In genomic region chr15:74682954-74683353, GRCh38 we compare ENCODE assay signal across 33 cellular contexts. TPM values are rescaled to one million over a fixed set of nuclear protein-coding genes. Genes with fewer than 3 reads are reported as not detected.
"Had no signal": no experiment of that assay in that cellular context is flagged by ENCODE, and none has a peak within 500 bp of the region (broad histone marks: within the 10 kb centered on the region; RNA-seq: fewer than 3 reads in every experiment).

No MANE protein-coding gene starts in this region.

- H3K36me3 ChIP-seq: neural progenitor cell, uterus had no signal

- H3K4me2 ChIP-seq: neural progenitor cell, smooth muscle cell had no signal

- H3K4me3 Mint-ChIP-seq: immature natural killer cell; mesothelial cell of epicardium; naive B cell; natural killer cell; nephron progenitor cell; neural progenitor cell; stimulated activated naive B cell treated with anti-CD40 and anti-IgM and Interleukin-4, amounts not matched to agents 10 μg/mL and 1 μg/mL and 100 μg/mL, for 72 hours; stimulated activated naive CD8-positive, alpha-beta T cell treated with anti-CD3 and anti-CD28 coated beads, Interleukin-15, Interleukin-2, amounts not matched to agents 100 ng/mL and 50 ng/mL, for 24 hours; type B pancreatic cell had no signal

- DNase-seq: hypothalamus; immature natural killer cell; kidney; left colon; left lung; lower lobe of right lung; mammary epithelial cell; mesendoderm; naive B cell; natural killer cell; nephron progenitor cell; occipital lobe; psoas muscle; right lobe of liver; stimulated activated CD4-positive, alpha-beta T cell treated with anti-CD3 and anti-CD28 coated beads, Interleukin-1b, Interleukin-23, amount 100 ng/mL, for 48 hours; stimulated activated CD4-positive, alpha-beta T cell treated with anti-CD3 and anti-CD28 coated beads, Interleukin-2, amount 100 ng/mL, for 48 hours; stimulated activated CD4-positive, alpha-beta T cell treated with anti-CD3 and anti-CD28 coated beads, Interleukin-4, amount 100 ng/mL, for 4 hours; stimulated activated CD8-positive, alpha-beta memory T cell treated with anti-CD3 and anti-CD28 coated beads, Interleukin-4, amount 100 ng/mL, for 48 hours; stimulated activated naive B cell treated with anti-CD40 and anti-IgM and Interleukin-4, amounts not matched to agents 10 μg/mL and 1 μg/mL and 100 μg/mL, for 72 hours; substantia nigra; uterus had no signal

- H3K27ac ChIP-seq: left lung, lower lobe of right lung, neural progenitor cell, neutrophil, parathyroid adenoma, psoas muscle, right atrium auricular region, right lobe of liver, tibial nerve, uterus had no signal

- H2AFZ ChIP-seq: neural progenitor cell, parathyroid adenoma had no signal

- H3K4me1 ChIP-seq: left lung, lower lobe of right lung, neural progenitor cell, parathyroid adenoma, psoas muscle, right atrium auricular region, right lobe of liver, tibial nerve, uterus had no signal

- H3K4me1 Mint-ChIP-seq: mesothelial cell of epicardium, nephron progenitor cell, neural progenitor cell had no signal

- ATAC-seq: left colon; left lung; lower lobe of right lung; natural killer cell; psoas muscle; right lobe of liver; stimulated activated naive B cell treated with anti-CD40 and anti-IgM and Interleukin-4, amounts not matched to agents 10 μg/mL and 1 μg/mL and 100 μg/mL, for 72 hours had no signal

- H3K27me3 Mint-ChIP-seq: naive B cell; stimulated activated naive B cell treated with anti-CD40 and anti-IgM and Interleukin-4, amounts not matched to agents 10 μg/mL and 1 μg/mL and 100 μg/mL, for 72 hours; stimulated activated naive CD8-positive, alpha-beta T cell treated with anti-CD3 and anti-CD28 coated beads, Interleukin-15, Interleukin-2, amounts not matched to agents 100 ng/mL and 50 ng/mL, for 24 hours; type B pancreatic cell had no signal

- H3K4me3 ChIP-seq: left lung, lower lobe of right lung, neural progenitor cell, psoas muscle, right atrium auricular region, right lobe of liver, smooth muscle cell, tibial nerve, uterus had no signal

- H3K27me3 ChIP-seq: left lung, neural progenitor cell, neutrophil, right atrium auricular region, right lobe of liver, tibial nerve, uterus had no signal

- H3K9me3 Mint-ChIP-seq: immature natural killer cell had no signal

- H3K9me3 ChIP-seq: neutrophil, right lobe of liver, uterus had no signal

- H3K27ac Mint-ChIP-seq: mesothelial cell of epicardium; natural killer cell; nephron progenitor cell; neural progenitor cell; stimulated activated naive B cell treated with anti-CD40 and anti-IgM and Interleukin-4, amounts not matched to agents 10 μg/mL and 1 μg/mL and 100 μg/mL, for 72 hours; stimulated activated naive CD8-positive, alpha-beta T cell treated with anti-CD3 and anti-CD28 coated beads, Interleukin-15, Interleukin-2, amounts not matched to agents 100 ng/mL and 50 ng/mL, for 24 hours had no signal

RNA-seq across cellular contexts. Expression of gene CYP1A1, which starts 42.4 kb away (rescaled TPM):
- total RNA-seq: left lung, mononuclear cell, skeletal muscle tissue, ureter had no signal
- polyA plus RNA-seq: immature natural killer cell had no signal
